ENCODE assay signal across 1 cellular context in the genomic region with DNA sequence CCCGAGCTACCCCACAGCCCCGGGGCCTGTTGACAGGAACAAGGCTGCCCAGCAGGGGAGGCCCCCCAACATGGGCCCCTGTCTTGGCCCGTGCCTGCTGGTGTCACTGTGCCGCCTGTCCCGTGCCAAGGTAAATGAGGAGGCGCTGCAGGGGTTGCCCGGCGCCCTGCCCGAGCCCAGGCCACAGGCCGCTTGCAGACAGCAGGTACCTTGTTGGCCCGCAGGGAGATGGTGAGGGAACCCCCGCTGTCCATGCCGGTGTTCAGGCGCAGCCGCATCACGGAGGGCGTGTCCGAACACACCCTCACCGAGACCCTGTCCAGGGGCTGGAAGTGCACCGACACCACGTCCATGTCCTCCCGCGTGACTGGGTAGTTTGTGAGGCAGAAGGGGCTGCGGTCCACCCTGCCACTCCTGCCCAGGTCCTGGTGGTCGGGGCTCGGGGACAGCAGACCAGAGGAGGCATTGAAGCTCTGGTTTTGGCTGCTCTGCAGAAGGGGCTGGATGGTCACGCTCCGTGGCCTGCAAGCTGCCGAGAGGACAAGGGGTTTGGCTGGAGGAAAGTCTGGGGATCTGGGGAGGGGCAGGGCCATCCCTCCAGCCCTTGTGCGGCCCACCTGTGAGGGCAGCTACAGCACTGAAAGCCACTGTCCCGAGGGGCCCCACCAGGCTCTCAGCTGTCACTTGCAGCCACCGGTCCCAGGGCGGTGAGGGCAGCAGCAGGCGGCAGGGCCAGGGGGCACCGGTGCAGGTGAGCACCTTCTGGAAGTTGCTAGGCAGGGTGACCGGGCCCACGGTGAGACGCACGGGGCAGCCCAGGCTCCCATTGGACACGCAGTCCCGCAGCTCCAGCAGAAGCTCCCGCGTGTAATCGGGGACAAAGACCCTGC.
TF ChIP-seq lines count a peak whose summit lies in the region.

No MANE protein-coding gene starts in this region.

TF ChIP-seq in IMR-90, 13 proteins besides CTCF, POLR2A, EP300 and RAD21:
- TF ChIP-seq CEBPB (IDR thresholded peaks at IDR 0.05; ENCODE audit: low read depth, low read length) (no peak), CHD1 (IDR thresholded peaks at IDR 0.05; ENCODE audit: low read depth, low read length) (no peak), NFE2L2 (IDR thresholded peaks at IDR 0.05; ENCODE audit: low read depth, low read length) (no peak), BHLHE40 (IDR thresholded peaks at IDR 0.05; ENCODE audit: low read depth, low read length) (no peak), MXI1 (IDR thresholded peaks at IDR 0.05; ENCODE audit: borderline replicate concordance, low read depth, low read length) (no peak), RFX5 (IDR thresholded peaks at IDR 0.05; ENCODE audit: low read depth, low read length) (no peak), MAZ (IDR thresholded peaks at IDR 0.05; ENCODE audit: borderline replicate concordance, low read depth, low read length) (no peak), MAFK (IDR thresholded peaks at IDR 0.05; ENCODE audit: low read depth, low read length) (no peak), FOS (IDR thresholded peaks at IDR 0.05; ENCODE audit: low read depth, low read length) (no peak)
